Comparison of ENCODE assay signal across 1 cellular context in genomic region chr3:112810561-112810960, GRCh38.
TF ChIP-seq lines count a peak whose summit lies in the region.

No MANE protein-coding gene starts in this region.

TF ChIP-seq in IMR-90, 13 proteins besides CTCF, POLR2A, EP300 and RAD21:
- TF ChIP-seq MAFK (IDR thresholded peaks at IDR 0.05; ENCODE audit: low read depth, low read length), result no peak
- no peak for TF ChIP-seq MXI1 (IDR thresholded peaks at IDR 0.05; ENCODE audit: borderline replicate concordance, low read depth, low read length)
- TF ChIP-seq SMC3 (IDR thresholded peaks at IDR 0.05; ENCODE audit: low read depth, low read length), result no peak
- TF ChIP-seq, protein P1, sequence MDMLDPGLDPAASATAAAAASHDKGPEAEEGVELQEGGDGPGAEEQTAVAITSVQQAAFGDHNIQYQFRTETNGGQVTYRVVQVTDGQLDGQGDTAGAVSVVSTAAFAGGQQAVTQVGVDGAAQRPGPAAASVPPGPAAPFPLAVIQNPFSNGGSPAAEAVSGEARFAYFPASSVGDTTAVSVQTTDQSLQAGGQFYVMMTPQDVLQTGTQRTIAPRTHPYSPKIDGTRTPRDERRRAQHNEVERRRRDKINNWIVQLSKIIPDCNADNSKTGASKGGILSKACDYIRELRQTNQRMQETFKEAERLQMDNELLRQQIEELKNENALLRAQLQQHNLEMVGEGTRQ (IDR thresholded peaks at IDR 0.05; ENCODE audit: low read depth, low read length), result no peak
- TF ChIP-seq CHD1 (IDR thresholded peaks at IDR 0.05; ENCODE audit: low read depth, low read length), result no peak
- TF ChIP-seq, protein P2, sequence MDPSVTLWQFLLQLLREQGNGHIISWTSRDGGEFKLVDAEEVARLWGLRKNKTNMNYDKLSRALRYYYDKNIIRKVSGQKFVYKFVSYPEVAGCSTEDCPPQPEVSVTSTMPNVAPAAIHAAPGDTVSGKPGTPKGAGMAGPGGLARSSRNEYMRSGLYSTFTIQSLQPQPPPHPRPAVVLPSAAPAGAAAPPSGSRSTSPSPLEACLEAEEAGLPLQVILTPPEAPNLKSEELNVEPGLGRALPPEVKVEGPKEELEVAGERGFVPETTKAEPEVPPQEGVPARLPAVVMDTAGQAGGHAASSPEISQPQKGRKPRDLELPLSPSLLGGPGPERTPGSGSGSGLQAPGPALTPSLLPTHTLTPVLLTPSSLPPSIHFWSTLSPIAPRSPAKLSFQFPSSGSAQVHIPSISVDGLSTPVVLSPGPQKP (IDR thresholded peaks at IDR 0.05; ENCODE audit: borderline replicate concordance, low read depth, low read length), result no peak
- no peak for TF ChIP-seq MAZ (IDR thresholded peaks at IDR 0.05; ENCODE audit: borderline replicate concordance, low read depth, low read length)
- no peak for TF ChIP-seq CEBPB (IDR thresholded peaks at IDR 0.05; ENCODE audit: low read depth, low read length)
- no peak for TF ChIP-seq RCOR1 (IDR thresholded peaks at IDR 0.05; ENCODE audit: insufficient replicate concordance, low read length)
- TF ChIP-seq RFX5 (IDR thresholded peaks at IDR 0.05; ENCODE audit: low read depth, low read length), result no peak
- no peak for TF ChIP-seq FOS (IDR thresholded peaks at IDR 0.05; ENCODE audit: low read depth, low read length)
- no peak for TF ChIP-seq NFE2L2 (IDR thresholded peaks at IDR 0.05; ENCODE audit: low read depth, low read length)
- no peak for TF ChIP-seq BHLHE40 (IDR thresholded peaks at IDR 0.05; ENCODE audit: low read depth, low read length)
